Comparison of ENCODE assay signal across 9 cellular contexts in the genomic region with DNA sequence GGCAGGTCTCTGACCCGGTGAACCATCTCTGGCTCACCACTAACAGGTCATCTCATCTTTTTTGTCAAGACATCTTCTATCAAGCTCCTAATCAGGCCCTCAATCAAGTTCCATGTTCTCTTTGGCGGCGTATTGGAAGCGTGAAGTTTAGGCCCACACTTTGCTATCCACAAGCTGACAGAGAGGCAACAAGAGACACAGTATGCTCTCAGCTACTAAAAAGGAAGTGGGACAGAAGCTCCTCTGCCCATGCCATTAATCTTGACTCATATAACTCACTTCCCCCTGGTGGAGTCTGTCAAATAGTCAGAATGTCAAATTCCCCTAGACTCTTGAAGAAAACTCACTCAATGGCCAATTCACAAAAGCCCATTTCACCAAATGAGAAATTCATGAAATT.
A peak's percentile ranks its signal among the peaks of the same experiment; 100 is the strongest.
DNase-seq lines count a peak whose midpoint lies in the region; ATAC-seq lines count a peak whose summit lies in the region.
"Had no signal": no experiment of that assay in that cellular context is flagged by ENCODE, and none has a peak within 500 bp of the region (broad histone marks: within the 10 kb centered on the region; RNA-seq: fewer than 3 reads in every experiment).

No MANE protein-coding gene starts in this region.

- peak overlapping the region; percentile 21 to 29 (median 27) for H3K27ac Mint-ChIP-seq in CD4-positive, CD25-positive, alpha-beta regulatory T cell
- H3K27ac Mint-ChIP-seq in immature natural killer cell: peak overlapping the region in 4 of 6 donors; percentile 38 to 85 (median 68)

- H3K4me1 Mint-ChIP-seq in CD4-positive, CD25-positive, alpha-beta regulatory T cell: peaks cover 12 to 40% (median 24%) of the 10 kb centered on the region in 4 donors
- peaks cover 22 to 28% of the 10 kb centered on the region in 2 donors for H3K4me1 Mint-ChIP-seq in immature natural killer cell

- H3K27ac ChIP-seq in CD4-positive, CD25-positive, alpha-beta regulatory T cell (ENCODE audit: insufficient read depth, low read length, poor library complexity, severe bottlenecking): peak overlapping the region; percentile 56
- H3K27ac ChIP-seq: cardiac muscle cell had no signal

- no peaks in the 10 kb centered on the region for H3K9me3 ChIP-seq in CD4-positive, CD25-positive, alpha-beta regulatory T cell (ENCODE audit: control insufficient read depth in 2 of 2, low read length in 2 of 2)

- H3K4me3 Mint-ChIP-seq in CD4-positive, CD25-positive, alpha-beta regulatory T cell: no peak overlapping the region
- peak overlapping the region in 1 of 5 donors; percentile 14 for H3K4me3 Mint-ChIP-seq in immature natural killer cell

- peak in 2 of 3 donors; percentile 11 to 75 for DNase-seq in CD4-positive, CD25-positive, alpha-beta regulatory T cell
- DNase-seq in SK-MEL-5 (ENCODE audit: low read depth, low spot score) (peak; percentile 38), immature natural killer cell (peak; percentile 8 to 23 (median 14)), ureter (ENCODE audit: low spot score) (no peak), NCI-H526 (lab: John Stamatoyannopoulos, UW) (no peak)
- DNase-seq in activated CD4-positive, alpha-beta T cell treated with anti-CD3 and anti-CD28 coated beads, Interleukin-2, amount 50 U/mL, for 4 hours: no peak

- H3K4me3 ChIP-seq in CD4-positive, CD25-positive, alpha-beta regulatory T cell (ENCODE audit: low read depth, low read length): peak overlapping the region; percentile 40
- H3K4me3 ChIP-seq: cardiac muscle cell had no signal

- peak; percentile 57 to 58 for ATAC-seq in CD4-positive, CD25-positive, alpha-beta regulatory T cell (ENCODE audit: low read depth in 2 of 2)
- ATAC-seq in GM19025 (IDR thresholded peaks at IDR 0.05; ENCODE audit: low read depth, unreplicated experiment): peak; percentile 92
- peak; percentile 78 for ATAC-seq in HG03060 (IDR thresholded peaks at IDR 0.05; ENCODE audit: low read depth, unreplicated experiment)

- in situ Hi-C loops in SK-MEL-5 (cut with HindIII; ENCODE audit: low pct_unique_long_range_greater_than_20kb, low sequenced_read_pairs): no loop called here

- no peaks in the 10 kb centered on the region for H3K27me3 ChIP-seq in CD4-positive, CD25-positive, alpha-beta regulatory T cell (ENCODE audit: control insufficient read depth, insufficient read depth, low read length)
- H3K27me3 ChIP-seq: cardiac muscle cell had no signal

- H3K4me1 ChIP-seq in CD4-positive, CD25-positive, alpha-beta regulatory T cell (ENCODE audit: control insufficient read depth, insufficient read depth, low read length, poor library complexity, severe bottlenecking): peaks cover 18% of the 10 kb centered on the region

- peaks cover 0 to 2% (median 0%) of the 10 kb centered on the region in 7 donors for H3K9me3 Mint-ChIP-seq in CD4-positive, CD25-positive, alpha-beta regulatory T cell
- H3K9me3 Mint-ChIP-seq in immature natural killer cell: no peaks in the 10 kb centered on the region

- no peaks in the 10 kb centered on the region for H3K36me3 Mint-ChIP-seq in CD4-positive, CD25-positive, alpha-beta regulatory T cell
- no peaks in the 10 kb centered on the region for H3K36me3 Mint-ChIP-seq in immature natural killer cell

- no peaks in the 10 kb centered on the region for H3K36me3 ChIP-seq in CD4-positive, CD25-positive, alpha-beta regulatory T cell (ENCODE audit: control insufficient read depth, insufficient read depth, low read length)
- H3K36me3 ChIP-seq: cardiac muscle cell had no signal

- H3K27me3 Mint-ChIP-seq in CD4-positive, CD25-positive, alpha-beta regulatory T cell: no peaks in the 10 kb centered on the region
- peaks cover 14 to 20% (median 18%) of the 10 kb centered on the region in 3 donors for H3K27me3 Mint-ChIP-seq in immature natural killer cell (ENCODE audit: low read depth in 3 of 3)

Comparison
In these comparisons a context has a peak if more than half of its experiments do, and no peak if none do; other contexts are left out.
1. DNase-seq: peak in CD4-positive, CD25-positive, alpha-beta regulatory T cell (2 of 3), SK-MEL-5 (single experiment) and immature natural killer cell (3 of 3); none in ureter (single experiment), activated CD4-positive, alpha-beta T cell treated with anti-CD3 and anti-CD28 coated beads, Interleukin-2, amount 50 U/mL, for 4 hours (0 of 2) and NCI-H526 (0 of 2).
2. Peak in every context shown above with its lines, with median percentiles within 50 percentile points of each other: ATAC-seq.